In genomic region chr10:45061982-45062381, GRCh38 we compare ENCODE assay signal across 1 cellular context.
TF ChIP-seq lines count a peak whose summit lies in the region.

No MANE protein-coding gene starts in this region.

TF ChIP-seq in GM23338, 12 proteins besides CTCF, POLR2A, EP300 and RAD21 (continued from another document):
- TF ChIP-seq, protein P1, sequence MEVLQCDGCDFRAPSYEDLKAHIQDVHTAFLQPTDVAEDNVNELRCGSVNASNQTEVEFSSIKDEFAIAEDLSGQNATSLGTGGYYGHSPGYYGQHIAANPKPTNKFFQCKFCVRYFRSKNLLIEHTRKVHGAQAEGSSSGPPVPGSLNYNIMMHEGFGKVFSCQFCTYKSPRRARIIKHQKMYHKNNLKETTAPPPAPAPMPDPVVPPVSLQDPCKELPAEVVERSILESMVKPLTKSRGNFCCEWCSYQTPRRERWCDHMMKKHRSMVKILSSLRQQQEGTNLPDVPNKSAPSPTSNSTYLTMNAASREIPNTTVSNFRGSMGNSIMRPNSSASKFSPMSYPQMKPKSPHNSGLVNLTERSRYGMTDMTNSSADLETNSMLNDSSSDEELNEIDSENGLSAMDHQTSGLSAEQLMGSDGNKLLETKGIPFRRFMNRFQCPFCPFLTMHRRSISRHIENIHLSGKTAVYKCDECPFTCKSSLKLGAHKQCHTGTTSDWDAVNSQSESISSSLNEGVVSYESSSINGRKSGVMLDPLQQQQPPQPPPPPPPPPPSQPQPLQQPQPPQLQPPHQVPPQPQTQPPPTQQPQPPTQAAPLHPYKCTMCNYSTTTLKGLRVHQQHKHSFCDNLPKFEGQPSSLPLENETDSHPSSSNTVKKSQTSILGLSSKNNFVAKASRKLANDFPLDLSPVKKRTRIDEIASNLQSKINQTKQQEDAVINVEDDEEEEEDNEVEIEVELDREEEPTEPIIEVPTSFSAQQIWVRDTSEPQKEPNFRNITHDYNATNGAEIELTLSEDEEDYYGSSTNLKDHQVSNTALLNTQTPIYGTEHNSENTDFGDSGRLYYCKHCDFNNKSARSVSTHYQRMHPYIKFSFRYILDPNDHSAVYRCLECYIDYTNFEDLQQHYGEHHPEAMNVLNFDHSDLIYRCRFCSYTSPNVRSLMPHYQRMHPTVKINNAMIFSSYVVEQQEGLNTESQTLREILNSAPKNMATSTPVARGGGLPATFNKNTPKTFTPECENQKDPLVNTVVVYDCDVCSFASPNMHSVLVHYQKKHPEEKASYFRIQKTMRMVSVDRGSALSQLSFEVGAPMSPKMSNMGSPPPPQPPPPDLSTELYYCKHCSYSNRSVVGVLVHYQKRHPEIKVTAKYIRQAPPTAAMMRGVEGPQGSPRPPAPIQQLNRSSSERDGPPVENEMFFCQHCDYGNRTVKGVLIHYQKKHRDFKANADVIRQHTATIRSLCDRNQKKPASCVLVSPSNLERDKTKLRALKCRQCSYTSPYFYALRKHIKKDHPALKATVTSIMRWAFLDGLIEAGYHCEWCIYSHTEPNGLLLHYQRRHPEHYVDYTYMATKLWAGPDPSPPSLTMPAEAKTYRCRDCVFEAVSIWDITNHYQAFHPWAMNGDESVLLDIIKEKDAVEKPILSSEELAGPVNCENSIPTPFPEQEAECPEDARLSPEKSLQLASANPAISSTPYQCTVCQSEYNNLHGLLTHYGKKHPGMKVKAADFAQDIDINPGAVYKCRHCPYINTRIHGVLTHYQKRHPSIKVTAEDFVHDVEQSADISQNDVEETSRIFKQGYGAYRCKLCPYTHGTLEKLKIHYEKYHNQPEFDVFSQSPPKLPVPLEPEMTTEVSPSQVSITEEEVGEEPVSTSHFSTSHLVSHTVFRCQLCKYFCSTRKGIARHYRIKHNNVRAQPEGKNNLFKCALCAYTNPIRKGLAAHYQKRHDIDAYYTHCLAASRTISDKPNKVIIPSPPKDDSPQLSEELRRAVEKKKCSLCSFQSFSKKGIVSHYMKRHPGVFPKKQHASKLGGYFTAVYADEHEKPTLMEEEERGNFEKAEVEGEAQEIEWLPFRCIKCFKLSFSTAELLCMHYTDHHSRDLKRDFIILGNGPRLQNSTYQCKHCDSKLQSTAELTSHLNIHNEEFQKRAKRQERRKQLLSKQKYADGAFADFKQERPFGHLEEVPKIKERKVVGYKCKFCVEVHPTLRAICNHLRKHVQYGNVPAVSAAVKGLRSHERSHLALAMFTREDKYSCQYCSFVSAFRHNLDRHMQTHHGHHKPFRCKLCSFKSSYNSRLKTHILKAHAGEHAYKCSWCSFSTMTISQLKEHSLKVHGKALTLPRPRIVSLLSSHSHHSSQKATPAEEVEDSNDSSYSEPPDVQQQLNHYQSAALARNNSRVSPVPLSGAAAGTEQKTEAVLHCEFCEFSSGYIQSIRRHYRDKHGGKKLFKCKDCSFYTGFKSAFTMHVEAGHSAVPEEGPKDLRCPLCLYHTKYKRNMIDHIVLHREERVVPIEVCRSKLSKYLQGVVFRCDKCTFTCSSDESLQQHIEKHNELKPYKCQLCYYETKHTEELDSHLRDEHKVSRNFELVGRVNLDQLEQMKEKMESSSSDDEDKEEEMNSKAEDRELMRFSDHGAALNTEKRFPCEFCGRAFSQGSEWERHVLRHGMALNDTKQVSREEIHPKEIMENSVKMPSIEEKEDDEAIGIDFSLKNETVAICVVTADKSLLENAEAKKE (CRISPR knock-in tag; IDR thresholded peaks at IDR 0.05), result no peak
- TF ChIP-seq ZNF331 (CRISPR knock-in tag; IDR thresholded peaks at IDR 0.05; ENCODE audit: low read depth) (no peak), ETS1 (IDR thresholded peaks at IDR 0.05) (no peak), EZH2phosphoT487 (IDR thresholded peaks at IDR 0.05; ENCODE audit: unreplicated experiment) (no peak), EZH2 (IDR thresholded peaks at IDR 0.05; ENCODE audit: low read depth, unreplicated experiment) (no peak)
TF ChIP-seq in GM23338: peak in this region for 0.
